ENCODE assay signal across 7 cellular contexts in genomic region chr11:68856425-68857030, GRCh38. TPM values are rescaled to one million over a fixed set of nuclear protein-coding genes. Genes with fewer than 3 reads are reported as not detected.
DNase-seq lines count a peak whose midpoint lies in the region; ATAC-seq, FAIRE-seq and TF ChIP-seq lines count a peak whose summit lies in the region.
"Not testable (repeated sequence)": the region's sequence is repeated elsewhere in the genome, so short reads cannot be mapped to it uniquely, and the experiment has no call there.

No MANE protein-coding gene starts in this region.

- not testable (repeated sequence) for H3K27ac ChIP-seq in CD4-positive, alpha-beta memory T cell (ENCODE audit: low read depth, low read length)
- H3K27ac ChIP-seq in PC-3 (ENCODE audit: low read length) = peak overlapping the region; percentile 49; the same call in 1 of the 2 replicates
- peak overlapping the region; percentile 47 to 74 (median 62) for H3K27ac ChIP-seq in esophagus muscularis mucosa (replicated peaks in 1 of 4)
- peak overlapping the region; percentile 66 to 89 for H3K27ac ChIP-seq in liver (ENCODE audit: low read depth in 1 of 2, low read length in 2 of 2)
- peak overlapping the region; percentile 48 to 65 for H3K27ac ChIP-seq in small intestine (ENCODE audit: low read depth in 1 of 2, low read length in 1 of 2)

- TF ChIP-seq CTCF in PC-3 (conservative IDR thresholded peaks at IDR 0.05; ENCODE audit: low read depth, low read length); esophagus muscularis mucosa (IDR thresholded peaks at IDR 0.05); liver (IDR thresholded peaks at IDR 0.05; ENCODE audit: low read depth, low read length, missing input control); natural killer cell (IDR thresholded peaks at IDR 0.05): not testable (repeated sequence)

- H3K9me3 Mint-ChIP-seq in CD4-positive, alpha-beta memory T cell; activated naive CD4-positive, alpha-beta T cell treated with anti-CD3 and anti-CD28 coated beads, Interleukin-2, amount 50 U/mL, for 24 hours; natural killer cell: not testable (repeated sequence)

- POLR2A ChIA-PET in CD4-positive, alpha-beta memory T cell (lab: Charles Lee; ENCODE audit: partially characterized antibody); PC-3 (lab: Charles Lee; ENCODE audit: unreplicated experiment): not testable (repeated sequence)

- intact Hi-C loops in CD4-positive, alpha-beta memory T cell (cut with micrococcal nuclease); PC-3 (cut with micrococcal nuclease); esophagus muscularis mucosa (cut with DNase I); natural killer cell (cut with micrococcal nuclease): not testable (repeated sequence)

- not testable (repeated sequence) for H3K27ac Mint-ChIP-seq in CD4-positive, alpha-beta memory T cell; activated naive CD4-positive, alpha-beta T cell treated with anti-CD3 and anti-CD28 coated beads, Interleukin-2, amount 50 U/mL, for 24 hours; natural killer cell

- not testable (repeated sequence) for H4K20me1 ChIP-seq in PC-3 (ENCODE audit: low read length)

- peaks cover 10% of the 10 kb centered on the region for H3K27me3 ChIP-seq in CD4-positive, alpha-beta memory T cell (ENCODE audit: insufficient read depth, low read length)
- not testable (repeated sequence) for H3K27me3 ChIP-seq in PC-3 (ENCODE audit: low read length); liver (ENCODE audit: control insufficient read depth in 4 of 4, insufficient read depth in 4 of 4, low read length in 3 of 4); small intestine (ENCODE audit: control insufficient read depth in 2 of 2, insufficient read depth in 2 of 2, low read length in 2 of 2)
- H3K27me3 ChIP-seq in esophagus muscularis mucosa = peaks cover 0 to 11% (median 3%) of the 10 kb centered on the region in 4 donors

- FAIRE-seq in small intestine (lab: Jason Lieb, UNC) = not testable (repeated sequence)

- WGBS in esophagus muscularis mucosa = 89% methylated on average over 20 of the region's 21 CpGs
- 85% methylated on average over 21 of the region's 21 CpGs for WGBS in liver
- 84 to 89% (median 87%) methylated on average over 21 of the region's 21 CpGs for WGBS in small intestine, 3 donors

- not testable (repeated sequence) for H3K4me2 ChIP-seq in PC-3 (ENCODE audit: low read length)

- not testable (repeated sequence) for H3K36me3 ChIP-seq in CD4-positive, alpha-beta memory T cell (ENCODE audit: insufficient read depth, low read length); PC-3 (ENCODE audit: low read depth, low read length); esophagus muscularis mucosa; liver (ENCODE audit: control insufficient read depth in 4 of 4, insufficient read depth in 3 of 4, low read depth in 1 of 4, low read length in 3 of 4); small intestine (ENCODE audit: control insufficient read depth in 2 of 2, insufficient read depth in 2 of 2, low read length in 2 of 2)

- not testable (repeated sequence) for H3K36me3 Mint-ChIP-seq in CD4-positive, alpha-beta memory T cell; activated naive CD4-positive, alpha-beta T cell treated with anti-CD3 and anti-CD28 coated beads, Interleukin-2, amount 50 U/mL, for 24 hours; natural killer cell

- H3F3A ChIP-seq in PC-3 (ENCODE audit: low read length, unreplicated experiment) = not testable (repeated sequence)

- peaks cover 18 to 21% of the 10 kb centered on the region in 2 donors for H3K27me3 Mint-ChIP-seq in CD4-positive, alpha-beta memory T cell
- not testable (repeated sequence) for H3K27me3 Mint-ChIP-seq in activated naive CD4-positive, alpha-beta T cell treated with anti-CD3 and anti-CD28 coated beads, Interleukin-2, amount 50 U/mL, for 24 hours
- peaks cover 17 to 22% of the 10 kb centered on the region in 2 donors for H3K27me3 Mint-ChIP-seq in natural killer cell (ENCODE audit: low read depth in 2 of 2)

- peaks cover 11% of the 10 kb centered on the region for H3K4me1 ChIP-seq in CD4-positive, alpha-beta memory T cell (ENCODE audit: insufficient read depth, low read length)
- H3K4me1 ChIP-seq in PC-3 (ENCODE audit: insufficient read depth, low read length) (peaks cover 18% of the 10 kb centered on the region), esophagus muscularis mucosa (peaks cover 19 to 46% (median 41%) of the 10 kb centered on the region in 4 donors), liver (ENCODE audit: control insufficient read depth in 4 of 4, insufficient read depth in 4 of 4, low read length in 3 of 4) (peaks cover 11 to 21% (median 18%) of the 10 kb centered on the region in 4 donors)
- not testable (repeated sequence) for H3K4me1 ChIP-seq in small intestine (ENCODE audit: control insufficient read depth in 2 of 2, insufficient read depth in 1 of 2, low read depth in 1 of 2, low read length in 1 of 2)

- CTCF ChIA-PET in CD4-positive, alpha-beta memory T cell (lab: Charles Lee; ENCODE audit: partially characterized antibody); PC-3 (lab: Charles Lee): not testable (repeated sequence)

- H3K4me1 Mint-ChIP-seq in CD4-positive, alpha-beta memory T cell = peaks cover 0 to 11% (median 2%) of the 10 kb centered on the region in 4 donors
- not testable (repeated sequence) for H3K4me1 Mint-ChIP-seq in activated naive CD4-positive, alpha-beta T cell treated with anti-CD3 and anti-CD28 coated beads, Interleukin-2, amount 50 U/mL, for 24 hours; natural killer cell

- TF ChIP-seq EP300 in esophagus muscularis mucosa (IDR thresholded peaks at IDR 0.05) = not testable (repeated sequence)

- DNase-seq in CD4-positive, alpha-beta memory T cell; PC-3; esophagus muscularis mucosa (ENCODE audit: extremely low spot score); natural killer cell; small intestine: not testable (repeated sequence)

- H3K79me2 ChIP-seq in PC-3 (ENCODE audit: low read length) = not testable (repeated sequence)

- not testable (repeated sequence) for ATAC-seq in PC-3, natural killer cell

- peak overlapping the region in 6 of 8 donors; percentile 10 to 48 (median 44) for H3K4me3 Mint-ChIP-seq in CD4-positive, alpha-beta memory T cell
- H3K4me3 Mint-ChIP-seq in activated naive CD4-positive, alpha-beta T cell treated with anti-CD3 and anti-CD28 coated beads, Interleukin-2, amount 50 U/mL, for 24 hours = peak overlapping the region; percentile 40
- peak overlapping the region; percentile 28 for H3K4me3 Mint-ChIP-seq in natural killer cell

- not testable (repeated sequence) for H2AFZ ChIP-seq in PC-3 (ENCODE audit: low read length)

- H3K9me2 ChIP-seq in PC-3 (replicated peaks; ENCODE audit: low read length) = not testable (repeated sequence)

- H3K9me3 ChIP-seq in CD4-positive, alpha-beta memory T cell (ENCODE audit: control insufficient read depth in 1 of 2, low read length in 2 of 2); PC-3 (ENCODE audit: low read length); esophagus muscularis mucosa; liver (ENCODE audit: control insufficient read depth in 4 of 4, low read length in 3 of 4); small intestine (ENCODE audit: control insufficient read depth, low read depth): not testable (repeated sequence)

- not testable (repeated sequence) for H3K4me3 ChIP-seq in CD4-positive, alpha-beta memory T cell (ENCODE audit: low read length in 2 of 2); PC-3 (ENCODE audit: low read length); esophagus muscularis mucosa; liver (ENCODE audit: low read depth in 1 of 3, low read length in 3 of 3); small intestine (ENCODE audit: low read depth in 1 of 2, low read length in 2 of 2)

- not testable (repeated sequence) for BruUV-seq in PC-3 (replicated peaks; lab: Mats Ljungman, UMichigan)

- not testable (repeated sequence) for TF ChIP-seq RAD21 in liver (IDR thresholded peaks at IDR 0.05)

- TF ChIP-seq POLR2A in esophagus muscularis mucosa (IDR thresholded peaks at IDR 0.05; ENCODE audit: low read depth) = not testable (repeated sequence)

- H3K9ac ChIP-seq in PC-3 (ENCODE audit: low read length); liver (ENCODE audit: low read depth in 1 of 2, low read length in 2 of 2): not testable (repeated sequence)

RNA-seq across cellular contexts. Expression of gene CPT1A, which starts 14.8 kb away (rescaled TPM):
- 10 to 100 TPM; 29.3 to 35.5 TPM for total RNA-seq in CD4-positive, alpha-beta memory T cell
- 1 to 10 TPM; 7.5 to 7.7 TPM for polyA plus RNA-seq in CD4-positive, alpha-beta memory T cell
- 38.1 and 53.2 TPM in 2 replicates for total RNA-seq in PC-3 (2014; rRNA removed)
- total RNA-seq in esophagus muscularis mucosa = 100 to 1,000 TPM in 2 of 4 donors, 10 to 100 TPM in 2; 36.1 to 122 (median 77.5) TPM
- total RNA-seq in liver = 100 to 1,000 TPM in 1 of 2 donors, 10 to 100 TPM in 1; 48.0 to 232 TPM
- 10 to 100 TPM; 17.2 to 73.9 TPM for polyA plus RNA-seq in liver
- 100 to 1,000 TPM in 2 of 3 donors, 10 to 100 TPM in 1; 70.3 to 129 (median 100) TPM for total RNA-seq in natural killer cell
- 10 to 100 TPM; 29.5 to 33.3 (median 29.7) TPM for polyA plus RNA-seq in small intestine

RNA-seq across cellular contexts. Expression of gene MRPL21, which starts 47.1 kb away (rescaled TPM):
- total RNA-seq in CD4-positive, alpha-beta memory T cell = 10 to 100 TPM; 36.2 to 37.3 TPM
- 100 to 1,000 TPM; 105 to 151 TPM for polyA plus RNA-seq in CD4-positive, alpha-beta memory T cell
- total RNA-seq in PC-3 (2014; rRNA removed) (200 and 230 TPM in 2 replicates), esophagus muscularis mucosa (10 to 100 TPM; 47.2 to 66.2 (median 51.2) TPM), liver (10 to 100 TPM; 22.3 to 22.8 TPM), natural killer cell (10 to 100 TPM; 39.0 to 47.4 (median 40.3) TPM)
- polyA plus RNA-seq in liver (10 to 100 TPM; 48.1 to 76.8 TPM), small intestine (100 to 1,000 TPM in 2 of 3 donors, 10 to 100 TPM in 1; 97.0 to 135 (median 103) TPM)

RNA-seq across cellular contexts. Expression of gene IGHMBP2, which starts 47.2 kb away (rescaled TPM):
- 10 to 100 TPM; 36.8 to 37.6 TPM for total RNA-seq in CD4-positive, alpha-beta memory T cell
- 1 to 10 TPM; 3.8 to 8.7 TPM for polyA plus RNA-seq in CD4-positive, alpha-beta memory T cell
- total RNA-seq in PC-3 (2014; rRNA removed) (20.5 and 22.5 TPM in 2 replicates), esophagus muscularis mucosa (10 to 100 TPM; 11.6 to 30.8 (median 28.0) TPM), liver (10 to 100 TPM in 1 of 2 donors, 1 to 10 TPM in 1; 6.1 to 14.0 TPM), natural killer cell (10 to 100 TPM; 31.5 to 52.3 (median 48.5) TPM)
- polyA plus RNA-seq in liver (1 to 10 TPM; 5.7 to 7.8 TPM), small intestine (10 to 100 TPM; 10.3 to 40.7 (median 22.7) TPM)
